23 cellular contexts compared by ENCODE assay signal in the genomic region with DNA sequence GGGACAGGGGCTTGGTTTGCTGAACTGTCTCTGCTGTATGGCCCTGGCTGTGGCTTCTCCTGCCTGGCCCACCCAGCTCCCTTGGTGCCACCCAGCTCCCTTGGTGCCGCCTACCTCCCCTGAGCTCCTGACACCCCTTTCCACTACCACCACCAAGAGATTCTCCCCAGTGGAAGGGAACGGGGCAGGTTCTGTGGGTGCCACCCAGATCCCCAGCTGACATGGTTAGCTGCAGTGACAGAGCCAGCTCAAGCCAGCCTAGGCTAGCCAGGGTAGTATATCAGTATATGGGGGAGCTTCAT. TPM values are rescaled to one million over a fixed set of nuclear protein-coding genes. Genes with fewer than 3 reads are reported as not detected.
"Had no signal": no experiment of that assay in that cellular context is flagged by ENCODE, and none has a peak within 500 bp of the region (broad histone marks: within the 10 kb centered on the region; RNA-seq: fewer than 3 reads in every experiment).

No MANE protein-coding gene starts in this region.

- H3K27ac Mint-ChIP-seq: effector memory CD8-positive, alpha-beta T cell; memory B cell; mesothelial cell of epicardium; natural killer cell had no signal

- H3K36me3 Mint-ChIP-seq: memory B cell, mesothelial cell of epicardium, natural killer cell had no signal

- H3K9me3 Mint-ChIP-seq: effector memory CD8-positive, alpha-beta T cell; natural killer cell; neural crest cell had no signal

- H3K4me1 Mint-ChIP-seq: natural killer cell, neural crest cell had no signal

- DNase-seq: effector memory CD8-positive, alpha-beta T cell; gastrocnemius medialis; heart right ventricle; hypothalamus; left lung; lower lobe of right lung; natural killer cell; posterior cingulate gyrus; spleen; stimulated activated CD4-positive, alpha-beta T cell treated with anti-CD3 and anti-CD28 coated beads, Interleukin-2, amount 100 ng/mL, for 24 hours; stimulated activated CD4-positive, alpha-beta T cell treated with anti-CD3 and anti-CD28 coated beads, Interleukin-4, amount 100 ng/mL, for 4 hours; stimulated activated naive CD4-positive, alpha-beta T cell treated with Interleukin-2 at 50 U/mL for 16 hours; trophoblast cell had no signal

- H3K4me3 Mint-ChIP-seq: effector memory CD8-positive, alpha-beta T cell; memory B cell; mesothelial cell of epicardium; natural killer cell; neural crest cell had no signal

- ATAC-seq: effector memory CD8-positive, alpha-beta T cell; gastrocnemius medialis; heart right ventricle; left lung; lower lobe of right lung; natural killer cell; sciatic nerve had no signal

RNA-seq across cellular contexts. Expression of gene VSTM2B, which starts 51.8 kb away (rescaled TPM):
- total RNA-seq: fibroblast of villous mesenchyme, gastrocnemius medialis, heart right ventricle, left lung, lower lobe of right lung, mesothelial cell of epicardium, myocyte, natural killer cell, osteocyte, pulmonary artery endothelial cell, sciatic nerve, skeletal muscle tissue, spleen, urinary bladder had no signal
